17 cellular contexts compared by ENCODE assay signal in genomic region chr6:161169060-161169459, GRCh38.
A peak's percentile ranks its signal among the peaks of the same experiment; 100 is the strongest.
DNase-seq lines count a peak whose midpoint lies in the region; ATAC-seq, FAIRE-seq and TF ChIP-seq lines count a peak whose summit lies in the region.
"Had no signal": no experiment of that assay in that cellular context is flagged by ENCODE, and none has a peak within 500 bp of the region (broad histone marks: within the 10 kb centered on the region; RNA-seq: fewer than 3 reads in every experiment).

No MANE protein-coding gene starts in this region.

- CTCF ChIA-PET in activated CD4-positive, alpha-beta memory T cell treated with anti-CD3 and anti-CD28 coated beads, Interleukin-2, amount 10 ng/mL, durations not matched to agents 7 days and 5 days (lab: Charles Lee) = no interaction called here

- TF ChIP-seq CTCF in fibroblast of mammary gland (conservative IDR thresholded peaks at IDR 0.05; ENCODE audit: control insufficient read depth, insufficient read depth, low read depth, low read length) = no peak

- peaks cover 8% of the 10 kb centered on the region for H3K9me3 Mint-ChIP-seq in activated CD4-positive, alpha-beta memory T cell treated with anti-CD3 and anti-CD28 coated beads, Interleukin-2, amount 10 ng/mL, durations not matched to agents 7 days and 5 days
- H3K9me3 Mint-ChIP-seq: central memory CD8-positive, alpha-beta T cell had no signal

- DNase-seq in GM12891 (ENCODE audit: insufficient read length, low spot score) = no peak
- DNase-seq in fibroblast of mammary gland (ENCODE audit: low read depth) = peak; percentile 45
- DNase-seq in LoVo (ENCODE audit: low spot score) = no peak
- DNase-seq in germinal center (ENCODE audit: low spot score) = no peak
- DNase-seq in activated CD4-positive, alpha-beta memory T cell treated with anti-CD3 and anti-CD28 coated beads, Interleukin-2, amount 10 ng/mL, durations not matched to agents 7 days and 5 days = no peak
- DNase-seq: activated CD4-positive, CD25-positive, alpha-beta regulatory T cell treated with anti-CD3 and anti-CD28 coated beads, Interleukin-2, amount 50 U/mL, for 72 hours; AML-193; Kasumi-1; T-helper 1 cell had no signal

- H3K27me3 ChIP-seq in ACC112 (ENCODE audit: insufficient read depth, low read length) = no peaks in the 10 kb centered on the region
- H3K27me3 ChIP-seq: heart right ventricle had no signal

- H2AFZ ChIP-seq in ACC112 (ENCODE audit: low read length, unreplicated experiment) = no peak overlapping the region

- H3K4me3 Mint-ChIP-seq in activated CD4-positive, alpha-beta memory T cell treated with anti-CD3 and anti-CD28 coated beads, Interleukin-2, amount 10 ng/mL, durations not matched to agents 7 days and 5 days = no peak overlapping the region
- H3K4me3 Mint-ChIP-seq: activated naive CD8-positive, alpha-beta T cell; central memory CD8-positive, alpha-beta T cell had no signal

- H3K27ac Mint-ChIP-seq in activated CD4-positive, alpha-beta memory T cell treated with anti-CD3 and anti-CD28 coated beads, Interleukin-2, amount 10 ng/mL, durations not matched to agents 7 days and 5 days = no peak overlapping the region
- H3K27ac Mint-ChIP-seq: activated naive CD8-positive, alpha-beta T cell had no signal

- FAIRE-seq in GM12891 (lab: Jason Lieb, UNC) = peak; percentile 5
- FAIRE-seq: GM12878 had no signal

- POLR2A ChIA-PET in activated CD4-positive, alpha-beta memory T cell treated with anti-CD3 and anti-CD28 coated beads, Interleukin-2, amount 10 ng/mL, durations not matched to agents 7 days and 5 days (lab: Charles Lee) = interaction anchor here (1.9 kb wide), 1 partner anchor 57 kb away, joined by 4 read pairs; no protein-coding TSS in a partner anchor

- TF ChIP-seq POLR2A in GM12891 (IDR thresholded peaks at IDR 0.05; ENCODE audit: low read depth, low read length) = no peak

- H3K4me1 Mint-ChIP-seq in activated CD4-positive, alpha-beta memory T cell treated with anti-CD3 and anti-CD28 coated beads, Interleukin-2, amount 10 ng/mL, durations not matched to agents 7 days and 5 days = peaks cover 11% of the 10 kb centered on the region

- peak overlapping the region; percentile 86 for H3K27ac ChIP-seq in ACC112 (ENCODE audit: low read depth, low read length)
- H3K27ac ChIP-seq: heart right ventricle, thoracic aorta had no signal

- peaks cover 21% of the 10 kb centered on the region for H3K36me3 Mint-ChIP-seq in activated CD4-positive, alpha-beta memory T cell treated with anti-CD3 and anti-CD28 coated beads, Interleukin-2, amount 10 ng/mL, durations not matched to agents 7 days and 5 days (ENCODE audit: low read depth)

- ATAC-seq in SK-N-SH treated with all-trans-retinoic acid at 6 μM for 48 hours = peak; percentile 29
- no peak for ATAC-seq in HG03039 (IDR thresholded peaks at IDR 0.05; ENCODE audit: unreplicated experiment)
- ATAC-seq: GM12878 had no signal

- peak overlapping the region; percentile 19; the same call in 1 of the 2 replicates for H3K4me3 ChIP-seq in ACC112 (ENCODE audit: low read depth, low read length)
- H3K4me3 ChIP-seq in fibroblast of mammary gland (ENCODE audit: control insufficient read depth, low read depth, low read length) = no peak overlapping the region
- H3K4me3 ChIP-seq: GM12878, heart right ventricle, thoracic aorta had no signal

- no peaks in the 10 kb centered on the region for H3K27me3 Mint-ChIP-seq in activated CD4-positive, alpha-beta memory T cell treated with anti-CD3 and anti-CD28 coated beads, Interleukin-2, amount 10 ng/mL, durations not matched to agents 7 days and 5 days
- H3K27me3 Mint-ChIP-seq: activated naive CD8-positive, alpha-beta T cell; central memory CD8-positive, alpha-beta T cell had no signal

- peaks cover 32% of the 10 kb centered on the region for H3K4me1 ChIP-seq in ACC112 (ENCODE audit: control insufficient read depth, insufficient read depth, low read length, unreplicated experiment)

- peaks cover 8% of the 10 kb centered on the region; the same call in 1 of the 2 replicates for H3K36me3 ChIP-seq in ACC112 (ENCODE audit: insufficient read depth, low read length)

- no peaks in the 10 kb centered on the region for H3K79me2 ChIP-seq in ACC112 (ENCODE audit: control insufficient read depth, insufficient read depth, low read length, unreplicated experiment)

TF ChIP-seq in GM12891, 5 proteins besides CTCF, POLR2A, EP300 and RAD21:
- TF ChIP-seq TAF1 (IDR thresholded peaks at IDR 0.05; ENCODE audit: low read depth, low read length) (no peak), POLR2AphosphoS5 (IDR thresholded peaks at IDR 0.05; ENCODE audit: low read depth, low read length) (no peak), POU2F2 (IDR thresholded peaks at IDR 0.05; ENCODE audit: low read depth, low read length) (no peak)
TF ChIP-seq in GM12891: peak in this region for 0.

TF ChIP-seq in SK-N-SH treated with all-trans-retinoic acid at 6 μM for 48 hours, 23 proteins besides CTCF, POLR2A, EP300 and RAD21 (continues in another document):
- no peak for TF ChIP-seq ZFP3 (CRISPR knock-in tag; IDR thresholded peaks at IDR 0.05)
- no peak for TF ChIP-seq PPARA (CRISPR knock-in tag; IDR thresholded peaks at IDR 0.05; ENCODE audit: borderline replicate concordance)
- TF ChIP-seq ARNTL (CRISPR knock-in tag; IDR thresholded peaks at IDR 0.05; ENCODE audit: borderline replicate concordance, low read depth) = no peak
- no peak for TF ChIP-seq ZC3H10 (CRISPR knock-in tag; IDR thresholded peaks at IDR 0.05)
- TF ChIP-seq SNAI2 (CRISPR knock-in tag; IDR thresholded peaks at IDR 0.05) = no peak
- no peak for TF ChIP-seq TOX (CRISPR knock-in tag; IDR thresholded peaks at IDR 0.05; ENCODE audit: borderline replicate concordance)
- no peak for TF ChIP-seq PATZ1 (CRISPR knock-in tag; IDR thresholded peaks at IDR 0.05; ENCODE audit: borderline replicate concordance)
- TF ChIP-seq ZNF70 (CRISPR knock-in tag; IDR thresholded peaks at IDR 0.05) = no peak
- no peak for TF ChIP-seq RARB (CRISPR knock-in tag; IDR thresholded peaks at IDR 0.05)
- TF ChIP-seq ZNF8 (CRISPR knock-in tag; IDR thresholded peaks at IDR 0.05) = no peak
- TF ChIP-seq GLIS3 (CRISPR knock-in tag; IDR thresholded peaks at IDR 0.05) = no peak
- TF ChIP-seq ESRRG (CRISPR knock-in tag; IDR thresholded peaks at IDR 0.05) = no peak
- no peak for TF ChIP-seq OSR1 (CRISPR knock-in tag; IDR thresholded peaks at IDR 0.05)
- TF ChIP-seq ZNF565 (CRISPR knock-in tag; conservative IDR thresholded peaks at IDR 0.05; ENCODE audit: low read depth) = no peak
- no peak for TF ChIP-seq BACH2 (CRISPR knock-in tag; IDR thresholded peaks at IDR 0.05; ENCODE audit: borderline replicate concordance)
- TF ChIP-seq TSHZ2 (CRISPR knock-in tag; IDR thresholded peaks at IDR 0.05) = no peak
- no peak for TF ChIP-seq CSDC2 (CRISPR knock-in tag; IDR thresholded peaks at IDR 0.05)
- TF ChIP-seq, protein P1, sequence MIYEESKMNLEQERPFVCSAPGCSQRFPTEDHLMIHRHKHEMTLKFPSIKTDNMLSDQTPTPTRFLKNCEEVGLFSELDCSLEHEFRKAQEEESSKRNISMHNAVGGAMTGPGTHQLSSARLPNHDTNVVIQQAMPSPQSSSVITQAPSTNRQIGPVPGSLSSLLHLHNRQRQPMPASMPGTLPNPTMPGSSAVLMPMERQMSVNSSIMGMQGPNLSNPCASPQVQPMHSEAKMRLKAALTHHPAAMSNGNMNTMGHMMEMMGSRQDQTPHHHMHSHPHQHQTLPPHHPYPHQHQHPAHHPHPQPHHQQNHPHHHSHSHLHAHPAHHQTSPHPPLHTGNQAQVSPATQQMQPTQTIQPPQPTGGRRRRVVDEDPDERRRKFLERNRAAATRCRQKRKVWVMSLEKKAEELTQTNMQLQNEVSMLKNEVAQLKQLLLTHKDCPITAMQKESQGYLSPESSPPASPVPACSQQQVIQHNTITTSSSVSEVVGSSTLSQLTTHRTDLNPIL (CRISPR knock-in tag; IDR thresholded peaks at IDR 0.05; ENCODE audit: low read depth) = no peak
- TF ChIP-seq ZFP30 (CRISPR knock-in tag; IDR thresholded peaks at IDR 0.05) = no peak
